Comparison of ENCODE assay signal across 8 cellular contexts in genomic region chr20:34473262-34473883, GRCh38. TPM values are rescaled to one million over a fixed set of nuclear protein-coding genes. Genes with fewer than 3 reads are reported as not detected.
A peak's percentile ranks its signal among the peaks of the same experiment; 100 is the strongest.
DNase-seq lines count a peak whose midpoint lies in the region; ATAC-seq and TF ChIP-seq lines count a peak whose summit lies in the region.

No MANE protein-coding gene starts in this region.

- no peak overlapping the region for H3K27ac ChIP-seq in CD8-positive, alpha-beta T cell (ENCODE audit: low read depth, low read length)
- no peak overlapping the region for H3K27ac ChIP-seq in SU-DHL-6 (ENCODE audit: low read depth, low read length)

- H3K27ac Mint-ChIP-seq in CD8-positive, alpha-beta T cell: no peak overlapping the region
- no peak overlapping the region for H3K27ac Mint-ChIP-seq in endothelial cell (ENCODE audit: unreplicated experiment)
- peak overlapping the region in 1 of 2 donors; percentile 26 for H3K27ac Mint-ChIP-seq in natural killer cell

- peaks cover 14% of the 10 kb centered on the region for H3F3A ChIP-seq in SU-DHL-6 (ENCODE audit: insufficient read depth)

- peak; percentile 57 for ATAC-seq in CD8-positive, alpha-beta T cell
- ATAC-seq in natural killer cell (peak; percentile 41 to 50 (median 49)), HG03135 (IDR thresholded peaks at IDR 0.05; ENCODE audit: unreplicated experiment) (no peak), GM18520 (IDR thresholded peaks at IDR 0.05; ENCODE audit: unreplicated experiment) (no peak), HG03159 (IDR thresholded peaks at IDR 0.05; ENCODE audit: unreplicated experiment) (no peak)

- POLR2A ChIA-PET in CD8-positive, alpha-beta T cell (lab: Charles Lee): no interaction called here

- no peaks in the 10 kb centered on the region for H3K27me3 ChIP-seq in CD8-positive, alpha-beta T cell (ENCODE audit: insufficient read depth, low read length)
- H3K27me3 ChIP-seq in SU-DHL-6 (ENCODE audit: low read length): no peaks in the 10 kb centered on the region

- no peak overlapping the region for H3K4me3 Mint-ChIP-seq in CD8-positive, alpha-beta T cell
- H3K4me3 Mint-ChIP-seq in endothelial cell (ENCODE audit: unreplicated experiment): no peak overlapping the region
- no peak overlapping the region for H3K4me3 Mint-ChIP-seq in natural killer cell

- TF ChIP-seq CTCF in CD8-positive, alpha-beta T cell (IDR thresholded peaks at IDR 0.05): no peak
- peak; percentile 17 for TF ChIP-seq CTCF in SU-DHL-6 (IDR thresholded peaks at IDR 0.05; ENCODE audit: insufficient read depth, low read length, poor library complexity, severe bottlenecking)
- TF ChIP-seq CTCF in endothelial cell (IDR thresholded peaks at IDR 0.05; ENCODE audit: unreplicated experiment): no peak
- TF ChIP-seq CTCF in natural killer cell (IDR thresholded peaks at IDR 0.05): no peak

- H4K20me1 ChIP-seq in SU-DHL-6 (ENCODE audit: low read depth, low read length): no peaks in the 10 kb centered on the region

- peak in 3 of 7 experiments; percentile 20 to 37 (median 30) for DNase-seq in CD8-positive, alpha-beta T cell
- DNase-seq in HK-2 (ENCODE audit: unreplicated experiment): peak; percentile 31
- peak; percentile 55 for DNase-seq in endothelial cell (ENCODE audit: low spot score)
- no peak for DNase-seq in natural killer cell

- CTCF ChIA-PET in CD8-positive, alpha-beta T cell (lab: Charles Lee): interaction anchor here (0.6 to 1.5 kb wide), 4 partner anchors 31 to 161 kb away, joined by 3 read pairs; no protein-coding TSS in a partner anchor

- intact Hi-C loops in CD8-positive, alpha-beta T cell (cut with DNase I, micrococcal nuclease): loop anchor here (1.0 to 5.0 kb wide), 2 partner anchors 161 kb away; no protein-coding TSS in a partner anchor
- intact Hi-C loops in natural killer cell (cut with micrococcal nuclease): no loop called here

- H3K27me3 Mint-ChIP-seq in CD8-positive, alpha-beta T cell (ENCODE audit: low read depth): no peaks in the 10 kb centered on the region
- H3K27me3 Mint-ChIP-seq in endothelial cell (ENCODE audit: unreplicated experiment) (no peaks in the 10 kb centered on the region), natural killer cell (ENCODE audit: low read depth in 2 of 2) (no peaks in the 10 kb centered on the region)

- H3K36me3 ChIP-seq in CD8-positive, alpha-beta T cell (ENCODE audit: insufficient read depth, low read length): peaks cover 17% of the 10 kb centered on the region
- peaks cover 28% of the 10 kb centered on the region for H3K36me3 ChIP-seq in SU-DHL-6 (ENCODE audit: low read length)

- peaks cover 72% of the 10 kb centered on the region for H3K36me3 Mint-ChIP-seq in CD8-positive, alpha-beta T cell
- H3K36me3 Mint-ChIP-seq in endothelial cell (ENCODE audit: low read depth, unreplicated experiment) (peaks cover 24% of the 10 kb centered on the region), natural killer cell (no peaks in the 10 kb centered on the region)

- H3K9me3 ChIP-seq in CD8-positive, alpha-beta T cell (ENCODE audit: low read length): no peaks in the 10 kb centered on the region
- no peaks in the 10 kb centered on the region for H3K9me3 ChIP-seq in SU-DHL-6 (ENCODE audit: insufficient read depth, low read length)

- H3K9ac ChIP-seq in SU-DHL-6 (ENCODE audit: low read length): no peak overlapping the region

- no peaks in the 10 kb centered on the region for H3K9me2 ChIP-seq in SU-DHL-6 (replicated peaks; ENCODE audit: insufficient read depth, low read length)

- H3K79me2 ChIP-seq in SU-DHL-6 (ENCODE audit: insufficient read depth, low read length): no peaks in the 10 kb centered on the region

- no peak overlapping the region for H3K4me3 ChIP-seq in CD8-positive, alpha-beta T cell (ENCODE audit: low read depth, low read length)
- no peak overlapping the region for H3K4me3 ChIP-seq in SU-DHL-6 (ENCODE audit: insufficient read depth, low read length, poor library complexity, severe bottlenecking)

- H3K9me3 Mint-ChIP-seq in CD8-positive, alpha-beta T cell: no peaks in the 10 kb centered on the region
- H3K9me3 Mint-ChIP-seq in endothelial cell (ENCODE audit: unreplicated experiment) (no peaks in the 10 kb centered on the region), natural killer cell (no peaks in the 10 kb centered on the region)

- no peak overlapping the region for H3K4me2 ChIP-seq in SU-DHL-6 (ENCODE audit: low read depth, low read length, poor library complexity, severe bottlenecking)

- peaks cover 8% of the 10 kb centered on the region for H3K4me1 Mint-ChIP-seq in CD8-positive, alpha-beta T cell (ENCODE audit: low read depth)
- no peaks in the 10 kb centered on the region for H3K4me1 Mint-ChIP-seq in endothelial cell (ENCODE audit: unreplicated experiment)
- H3K4me1 Mint-ChIP-seq in natural killer cell: peaks cover 18 to 29% of the 10 kb centered on the region in 2 donors

- no peaks in the 10 kb centered on the region for H3K4me1 ChIP-seq in CD8-positive, alpha-beta T cell (ENCODE audit: insufficient read depth, low read length)

- no peak overlapping the region for H2AFZ ChIP-seq in SU-DHL-6 (ENCODE audit: low read depth, low read length, severe bottlenecking)

RNA-seq across cellular contexts. Expression of gene DYNLRB1, which starts 42.8 kb away (rescaled TPM):
- 10 to 100 TPM; 34.9 to 38.0 TPM for total RNA-seq in CD8-positive, alpha-beta T cell
- 96.8 TPM for total RNA-seq in endothelial cell (ENCODE audit: unreplicated experiment)
- total RNA-seq in natural killer cell: 10 to 100 TPM; 58.7 to 65.5 (median 61.4) TPM

Comparison
In these comparisons a context has a peak if more than half of its experiments do, and no peak if none do; other contexts are left out.
1. ATAC-seq: peak in CD8-positive, alpha-beta T cell (single experiment) and natural killer cell (3 of 3); none in HG03135 (single experiment), GM18520 (single experiment) and HG03159 (single experiment).